ENCODE assay signal across 8 cellular contexts in genomic region chr6:1310628-1311399, GRCh38. TPM values are rescaled to one million over a fixed set of nuclear protein-coding genes. Genes with fewer than 3 reads are reported as not detected.
A peak's percentile ranks its signal among the peaks of the same experiment; 100 is the strongest.
DNase-seq lines count a peak whose midpoint lies in the region; ATAC-seq and TF ChIP-seq lines count a peak whose summit lies in the region.

No MANE protein-coding gene starts in this region.

- TF ChIP-seq POLR2A in upper lobe of left lung (IDR thresholded peaks at IDR 0.05): peak in 1 of 4 donors; percentile 18

- H3K36me3 Mint-ChIP-seq in activated naive CD4-positive, alpha-beta T cell treated with anti-CD3 and anti-CD28 coated beads, Interleukin-2, amount 50 U/mL, for 24 hours: no peaks in the 10 kb centered on the region

- peak overlapping the region; percentile 51 for H3K27ac Mint-ChIP-seq in activated naive CD4-positive, alpha-beta T cell treated with anti-CD3 and anti-CD28 coated beads, Interleukin-2, amount 50 U/mL, for 24 hours

- peak overlapping the region; percentile 53 for H3K4me3 Mint-ChIP-seq in activated naive CD4-positive, alpha-beta T cell treated with anti-CD3 and anti-CD28 coated beads, Interleukin-2, amount 50 U/mL, for 24 hours

- H3K27ac ChIP-seq in lower lobe of right lung: peak overlapping the region; percentile 80
- H3K27ac ChIP-seq in upper lobe of left lung: peak overlapping the region; percentile 79 to 86 (median 84)

- WGBS in upper lobe of left lung, 2 donors: 3 to 6% methylated on average over 40 to 41 of the region's 43 CpGs

- intact Hi-C loops in lower lobe of right lung (cut with DNase I): no loop called here

- H3K9me3 Mint-ChIP-seq in activated naive CD4-positive, alpha-beta T cell treated with anti-CD3 and anti-CD28 coated beads, Interleukin-2, amount 50 U/mL, for 24 hours: peaks cover 8% of the 10 kb centered on the region

- H3K4me1 ChIP-seq in lower lobe of right lung (peaks cover 33% of the 10 kb centered on the region), upper lobe of left lung (peaks cover 16 to 39% (median 26%) of the 10 kb centered on the region in 4 donors)

- TF ChIP-seq CTCF in lower lobe of right lung (IDR thresholded peaks at IDR 0.05) (no peak), upper lobe of left lung (IDR thresholded peaks at IDR 0.05) (no peak)

- H3K4me1 Mint-ChIP-seq in activated naive CD4-positive, alpha-beta T cell treated with anti-CD3 and anti-CD28 coated beads, Interleukin-2, amount 50 U/mL, for 24 hours: peaks cover 31% of the 10 kb centered on the region

- H3K36me3 ChIP-seq in lower lobe of right lung (no peaks in the 10 kb centered on the region), upper lobe of left lung (no peaks in the 10 kb centered on the region)

- TF ChIP-seq EP300 in upper lobe of left lung (IDR thresholded peaks at IDR 0.05): no peak

- in situ Hi-C loops in T47D (cut with HindIII; ENCODE audit: low pct_unique_long_range_greater_than_20kb, low sequenced_read_pairs): no loop called here

- no peaks in the 10 kb centered on the region for H3K9me3 ChIP-seq in lower lobe of right lung
- no peaks in the 10 kb centered on the region for H3K9me3 ChIP-seq in upper lobe of left lung

- H3K4me3 ChIP-seq in lower lobe of right lung (peak overlapping the region; percentile 54), upper lobe of left lung (peak overlapping the region in 3 of 4 donors; percentile 52 to 62 (median 59))

- DNase-seq in activated naive CD4-positive, alpha-beta T cell (lab: John Stamatoyannopoulos, UW): no peak
- DNase-seq in T47D (ENCODE audit: low read depth in 1 of 2, low spot score in 1 of 2) (peak; percentile 42 to 74), lower lobe of right lung (peak; percentile 80), upper lobe of left lung (peak; percentile 67 to 88), ecto neural progenitor cell (ENCODE audit: low spot score) (no peak)
- no peak for DNase-seq in stimulated activated CD4-positive, alpha-beta T cell treated with anti-CD3 and anti-CD28 coated beads, Interleukin-4, amount 100 ng/mL, for 4 hours

- H3K27me3 ChIP-seq in lower lobe of right lung (ENCODE audit: low read depth): peaks cover 57% of the 10 kb centered on the region
- H3K27me3 ChIP-seq in upper lobe of left lung: peaks cover 0 to 28% (median 5%) of the 10 kb centered on the region in 4 donors

- H3K27me3 Mint-ChIP-seq in activated naive CD4-positive, alpha-beta T cell treated with anti-CD3 and anti-CD28 coated beads, Interleukin-2, amount 50 U/mL, for 24 hours: peaks cover 53% of the 10 kb centered on the region

- peak; percentile 47 to 70 for ATAC-seq in lower lobe of right lung
- ATAC-seq in upper lobe of left lung (ENCODE audit: low FRiP score in 2 of 2): peak; percentile 41 to 64
- no peak for ATAC-seq in HG02759 (IDR thresholded peaks at IDR 0.05; ENCODE audit: unreplicated experiment)

RNA-seq across cellular contexts. Expression of gene FOXQ1, which starts 1.1 kb away (rescaled TPM):
- total RNA-seq in lower lobe of right lung (7.5 TPM), upper lobe of left lung (10 to 100 TPM in 3 of 6 donors, 1 to 10 TPM in 3; 3.9 to 15.4 (median 10.3) TPM)

Comparison
In these comparisons a context has a peak if more than half of its experiments do, and no peak if none do; other contexts are left out.
1. DNase-seq: peak in T47D (2 of 2), lower lobe of right lung (single experiment) and upper lobe of left lung (2 of 2); none in activated naive CD4-positive, alpha-beta T cell (0 of 4), stimulated activated CD4-positive, alpha-beta T cell treated with anti-CD3 and anti-CD28 coated beads, Interleukin-4, amount 100 ng/mL, for 4 hours (0 of 2) and ecto neural progenitor cell (single experiment).